28 cellular contexts compared by ENCODE assay signal in the genomic region with DNA sequence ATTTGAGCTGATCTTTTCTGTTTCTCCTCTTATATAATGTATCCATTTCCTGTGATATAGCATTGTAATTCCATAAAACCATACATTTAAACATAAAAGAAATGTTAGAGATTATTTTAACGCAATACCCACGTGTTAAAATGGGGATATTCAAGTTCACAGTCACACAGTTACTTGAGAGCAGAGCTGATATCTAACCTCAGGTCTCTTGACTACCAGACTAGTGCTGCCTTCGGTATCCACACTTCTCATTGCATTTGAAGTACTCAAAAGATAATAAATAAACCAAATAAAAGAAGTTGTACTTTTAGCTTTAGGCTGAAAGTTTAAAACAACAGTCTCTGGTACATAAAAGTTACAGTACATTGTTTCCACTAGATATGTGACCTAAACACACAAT. TPM values are rescaled to one million over a fixed set of nuclear protein-coding genes. Genes with fewer than 3 reads are reported as not detected.
DNase-seq lines count a peak whose midpoint lies in the region; ATAC-seq and TF ChIP-seq lines count a peak whose summit lies in the region.
"Had no signal": no experiment of that assay in that cellular context is flagged by ENCODE, and none has a peak within 500 bp of the region (broad histone marks: within the 10 kb centered on the region; RNA-seq: fewer than 3 reads in every experiment).

No MANE protein-coding gene starts in this region.

- no peak overlapping the region for H3K9ac ChIP-seq in endodermal cell (ENCODE audit: extremely low read depth, low read length, poor library complexity, severe bottlenecking)

- peaks cover 23% of the 10 kb centered on the region for H3K4me1 Mint-ChIP-seq in activated T-cell treated with anti-CD3 and anti-CD28 coated beads, Interleukin-2, amount 50 U/mL, for 4 hours (ENCODE audit: low read depth)
- H3K4me1 Mint-ChIP-seq in activated CD4-positive, alpha-beta memory T cell treated with anti-CD3 and anti-CD28 coated beads, Interleukin-2, amount 10 ng/mL, durations not matched to agents 7 days and 5 days: peaks cover 51% of the 10 kb centered on the region
- H3K4me1 Mint-ChIP-seq in endodermal cell: no peaks in the 10 kb centered on the region
- H3K4me1 Mint-ChIP-seq: neural crest cell had no signal

- no peaks in the 10 kb centered on the region for H3K27me3 ChIP-seq in endodermal cell (ENCODE audit: control insufficient read depth, insufficient read depth, low read length, poor library complexity, severe bottlenecking)
- H3K27me3 ChIP-seq: Peyer's patch had no signal

- POLR2A ChIA-PET in activated CD4-positive, alpha-beta memory T cell treated with anti-CD3 and anti-CD28 coated beads, Interleukin-2, amount 10 ng/mL, durations not matched to agents 7 days and 5 days (lab: Charles Lee): interaction anchor here (0.6 to 5.3 kb wide), 16 partner anchors 12 to 84 kb away, joined by 3 to 67 read pairs (median 4); a partner anchor contains a TSS
- POLR2A ChIA-PET in RWPE1 (lab: Yijun Ruan, JAX; ENCODE audit: low non-redundant PET): no interaction called here

- no peak for DNase-seq in activated T-cell treated with anti-CD3 and anti-CD28 coated beads, Interleukin-2, amount 50 U/mL, for 4 hours
- DNase-seq in activated T-cell treated with anti-CD3 and anti-CD28 coated beads, Interleukin-2, amount 50 U/mL, for 48 hours: no peak
- DNase-seq in MV-4-11 (lab: John Stamatoyannopoulos, UW) (peak; percentile 38), hippocampal formation (lab: John Stamatoyannopoulos, UW) (no peak), RWPE1 (ENCODE audit: low spot score) (no peak), NCI-H82 (lab: John Stamatoyannopoulos, UW) (no peak), endodermal cell (no peak)
- no peak for DNase-seq in activated CD4-positive, alpha-beta memory T cell treated with anti-CD3 and anti-CD28 coated beads, Interleukin-2, amount 10 ng/mL, durations not matched to agents 7 days and 5 days
- DNase-seq: activated CD4-positive, alpha-beta T cell treated with anti-CD3 and anti-CD28 coated beads for 36 hours; activated CD8-positive, alpha-beta memory T cell treated with anti-CD3 and anti-CD28 coated beads, Interleukin-2, amount 50 U/mL, for 4 hours; effector CD8-positive, alpha-beta T cell; glutamatergic neuron; NCI-H146; NCI-H2171 treated with DMSO at 0.1 percent for 48 hours; NCI-H748 treated with DMSO at 0.1 percent for 48 hours; Peyer's patch; stimulated activated CD4-positive, alpha-beta T cell treated with anti-CD3 and anti-CD28 coated beads, Interleukin-4, amount 100 ng/mL, for 1 hour; T1000 had no signal

- H3K27ac Mint-ChIP-seq in activated CD4-positive, alpha-beta memory T cell treated with anti-CD3 and anti-CD28 coated beads, Interleukin-2, amount 10 ng/mL, durations not matched to agents 7 days and 5 days: peak overlapping the region; percentile 42
- H3K27ac Mint-ChIP-seq in endodermal cell: no peak overlapping the region
- H3K27ac Mint-ChIP-seq: activated CD4-positive, alpha-beta T cell treated with anti-CD3 and anti-CD28 coated beads for 36 hours; activated naive CD4-positive, alpha-beta T cell treated with anti-CD3 and anti-CD28 coated beads, Interleukin-2, amount 50 U/mL, for 24 hours had no signal

- CTCF ChIA-PET in activated CD4-positive, alpha-beta memory T cell treated with anti-CD3 and anti-CD28 coated beads, Interleukin-2, amount 10 ng/mL, durations not matched to agents 7 days and 5 days (lab: Charles Lee): interaction anchor here (0.9 to 2.0 kb wide), 4 partner anchors 13 to 95 kb away, joined by 3 to 9 read pairs (median 6); no protein-coding TSS in a partner anchor
- CTCF ChIA-PET in RWPE1 (lab: Yijun Ruan, JAX): interaction anchor here (1.2 to 1.6 kb wide), 2 partner anchors 13 to 19 kb away, joined by 5 to 6 read pairs; no protein-coding TSS in a partner anchor

- no peak for ATAC-seq in activated T-cell treated with anti-CD3 and anti-CD28 coated beads, Interleukin-2, amount 50 U/mL, for 4 hours
- ATAC-seq: activated CD4-positive, alpha-beta T cell treated with anti-CD3 and anti-CD28 coated beads for 36 hours; left lobe of liver had no signal

- H3K9me3 ChIP-seq in endodermal cell (ENCODE audit: control insufficient read depth, low read length): no peaks in the 10 kb centered on the region
- H3K9me3 ChIP-seq: Peyer's patch had no signal

- H3K36me3 ChIP-seq in endodermal cell (ENCODE audit: control insufficient read depth, insufficient read depth, low read length): no peaks in the 10 kb centered on the region
- H3K36me3 ChIP-seq: Peyer's patch had no signal

- H3K9me3 Mint-ChIP-seq in activated T-cell treated with anti-CD3 and anti-CD28 coated beads, Interleukin-2, amount 50 U/mL, for 4 hours: no peaks in the 10 kb centered on the region
- no peaks in the 10 kb centered on the region for H3K9me3 Mint-ChIP-seq in activated CD4-positive, alpha-beta memory T cell treated with anti-CD3 and anti-CD28 coated beads, Interleukin-2, amount 10 ng/mL, durations not matched to agents 7 days and 5 days
- H3K9me3 Mint-ChIP-seq in endodermal cell: no peaks in the 10 kb centered on the region
- H3K9me3 Mint-ChIP-seq: activated naive CD4-positive, alpha-beta T cell treated with anti-CD3 and anti-CD28 coated beads, Interleukin-2, amount 50 U/mL, for 24 hours; CD14-positive monocyte; neural crest cell had no signal

- H3K4me3 Mint-ChIP-seq in activated T-cell treated with anti-CD3 and anti-CD28 coated beads, Interleukin-2, amount 50 U/mL, for 4 hours: peak overlapping the region; percentile 37
- H3K4me3 Mint-ChIP-seq in activated CD4-positive, alpha-beta memory T cell treated with anti-CD3 and anti-CD28 coated beads, Interleukin-2, amount 10 ng/mL, durations not matched to agents 7 days and 5 days: peak overlapping the region; percentile 36
- H3K4me3 Mint-ChIP-seq in endodermal cell: no peak overlapping the region
- H3K4me3 Mint-ChIP-seq: activated naive CD4-positive, alpha-beta T cell treated with anti-CD3 and anti-CD28 coated beads, Interleukin-2, amount 50 U/mL, for 24 hours; neural crest cell had no signal

- H3K36me3 Mint-ChIP-seq in activated T-cell treated with anti-CD3 and anti-CD28 coated beads, Interleukin-2, amount 50 U/mL, for 4 hours (ENCODE audit: insufficient read depth): no peaks in the 10 kb centered on the region
- H3K36me3 Mint-ChIP-seq in activated CD4-positive, alpha-beta memory T cell treated with anti-CD3 and anti-CD28 coated beads, Interleukin-2, amount 10 ng/mL, durations not matched to agents 7 days and 5 days (ENCODE audit: low read depth): peaks cover 25% of the 10 kb centered on the region
- H3K36me3 Mint-ChIP-seq in endodermal cell (ENCODE audit: low read depth): no peaks in the 10 kb centered on the region
- H3K36me3 Mint-ChIP-seq: activated naive CD4-positive, alpha-beta T cell treated with anti-CD3 and anti-CD28 coated beads, Interleukin-2, amount 50 U/mL, for 24 hours; CD14-positive monocyte had no signal

- no peak overlapping the region for H3K4me3 ChIP-seq in endodermal cell (ENCODE audit: low read length)
- H3K4me3 ChIP-seq: SK-N-MC had no signal

- no peak overlapping the region for H3K27ac ChIP-seq in RWPE1
- H3K27ac ChIP-seq in endodermal cell (ENCODE audit: low read depth, low read length): no peak overlapping the region
- H3K27ac ChIP-seq: SK-N-MC had no signal

- WGBS in endodermal cell (ENCODE audit: insufficient coverage in 1 of 2, insufficient read length in 1 of 2), 2 experiments: 92% methylated on average over 3 of the region's 3 CpGs; no CpG with 5 or more reads in 1 of the 2 experiments

- H3K4me1 ChIP-seq in endodermal cell (ENCODE audit: control insufficient read depth, insufficient read depth, low read length): no peaks in the 10 kb centered on the region
- H3K4me1 ChIP-seq: Peyer's patch had no signal

- TF ChIP-seq CTCF in RWPE1 (conservative IDR thresholded peaks at IDR 0.05; ENCODE audit: low read depth): no peak
- TF ChIP-seq CTCF in endodermal cell (conservative IDR thresholded peaks at IDR 0.05): no peak

- H3K27me3 Mint-ChIP-seq in activated T-cell treated with anti-CD3 and anti-CD28 coated beads, Interleukin-2, amount 50 U/mL, for 4 hours (ENCODE audit: low read depth): no peaks in the 10 kb centered on the region
- peaks cover 4% of the 10 kb centered on the region for H3K27me3 Mint-ChIP-seq in activated CD4-positive, alpha-beta memory T cell treated with anti-CD3 and anti-CD28 coated beads, Interleukin-2, amount 10 ng/mL, durations not matched to agents 7 days and 5 days
- H3K27me3 Mint-ChIP-seq in endodermal cell (ENCODE audit: insufficient read depth): no peaks in the 10 kb centered on the region
- H3K27me3 Mint-ChIP-seq: activated CD4-positive, alpha-beta T cell treated with anti-CD3 and anti-CD28 coated beads for 36 hours; activated naive CD4-positive, alpha-beta T cell treated with anti-CD3 and anti-CD28 coated beads, Interleukin-2, amount 50 U/mL, for 24 hours had no signal

RNA-seq across cellular contexts. Expression of a gene that starts 2.9 kb away (rescaled TPM):
- total RNA-seq in activated T-cell treated with anti-CD3 and anti-CD28 coated beads, Interleukin-2, amount 50 U/mL, for 4 hours: 10 to 100 TPM in 2 of 3 donors, 1 to 10 TPM in 1; 9.8 to 14.8 (median 12.1) TPM
- total RNA-seq in activated CD4-positive, alpha-beta memory T cell treated with anti-CD3 and anti-CD28 coated beads, Interleukin-2, amount 10 ng/mL, durations not matched to agents 7 days and 5 days: 10 to 100 TPM; 13.5 to 15.4 TPM
- not detected for total RNA-seq in endodermal cell
- not detected for polyA plus RNA-seq in endodermal cell (2013, experiment 1 of 2)
- not detected for polyA plus RNA-seq in endodermal cell (2013, experiment 2 of 2)
- total RNA-seq: chondrocyte, H1, HT1080, neural crest cell, skeletal muscle tissue, urinary bladder had no signal
- polyA plus RNA-seq: H1 had no signal

RNA-seq across cellular contexts. Expression of a gene that starts 30.7 kb away (rescaled TPM):
- total RNA-seq in activated T-cell treated with anti-CD3 and anti-CD28 coated beads, Interleukin-2, amount 50 U/mL, for 4 hours: 100 to 1,000 TPM; 253 to 322 (median 318) TPM
- total RNA-seq in activated CD4-positive, alpha-beta memory T cell treated with anti-CD3 and anti-CD28 coated beads, Interleukin-2, amount 10 ng/mL, durations not matched to agents 7 days and 5 days: 100 to 1,000 TPM; 196 to 197 TPM
- total RNA-seq in endodermal cell: not detected
- not detected for polyA plus RNA-seq in endodermal cell (2013, experiment 1 of 2)
- polyA plus RNA-seq in endodermal cell (2013, experiment 2 of 2): not detected
- total RNA-seq: chondrocyte, H1, neural crest cell had no signal
- polyA plus RNA-seq: H1 had no signal

Comparison
In these comparisons a context has a peak if more than half of its experiments do, and no peak if none do; other contexts are left out.
1. RNA of a gene that starts 2.9 kb away (total RNA-seq): 13.5 to 15.4 TPM in activated CD4-positive, alpha-beta memory T cell treated with anti-CD3 and anti-CD28 coated beads, Interleukin-2, amount 10 ng/mL, durations not matched to agents 7 days and 5 days and 9.8 to 14.8 TPM in activated T-cell treated with anti-CD3 and anti-CD28 coated beads, Interleukin-2, amount 50 U/mL, for 4 hours; not detected in endodermal cell; every median in the first group is over 10 times any median in the second.
2. RNA of a gene that starts 30.7 kb away (total RNA-seq): 253 to 322 TPM in activated T-cell treated with anti-CD3 and anti-CD28 coated beads, Interleukin-2, amount 50 U/mL, for 4 hours and 196 to 197 TPM in activated CD4-positive, alpha-beta memory T cell treated with anti-CD3 and anti-CD28 coated beads, Interleukin-2, amount 10 ng/mL, durations not matched to agents 7 days and 5 days; not detected in endodermal cell; every median in the first group is over 100 times any median in the second.